In genomic region chr12:39331539-39332261, GRCh38 we compare ENCODE assay signal across 15 cellular contexts.
DNase-seq lines count a peak whose midpoint lies in the region; ATAC-seq and TF ChIP-seq lines count a peak whose summit lies in the region.
"Had no signal": no experiment of that assay in that cellular context is flagged by ENCODE, and none has a peak within 500 bp of the region (broad histone marks: within the 10 kb centered on the region; RNA-seq: fewer than 3 reads in every experiment).

No MANE protein-coding gene starts in this region.

- DNase-seq in activated CD4-positive, alpha-beta memory T cell treated with anti-CD3 and anti-CD28 coated beads, Interleukin-2, amount 10 ng/mL, durations not matched to agents 7 days and 5 days = no peak
- DNase-seq in activated CD4-positive, alpha-beta memory T cell treated with anti-CD3 and anti-CD28 coated beads for 36 hours = no peak
- DNase-seq in CD4-positive, alpha-beta memory T cell = peak in 4 of 5 donors; percentile 9 to 37 (median 29)
- DNase-seq in T-cell = no peak
- DNase-seq in effector memory CD8-positive, alpha-beta T cell = no peak
- DNase-seq in trophoblast cell = no peak
- DNase-seq in WTC11 (ENCODE audit: low spot score) = no peak
- DNase-seq in cerebellar cortex (ENCODE audit: low spot score) = no peak
- DNase-seq: H7, MG63, NCI-H1105, NCI-H1694 treated with DMSO at 0.1 percent for 48 hours, NCI-H345, NCI-H526 treated with DMSO at 0.1 percent for 48 hours had no signal

- H4K91ac ChIP-seq in trophoblast cell (ENCODE audit: low read depth, low read length) = no peak overlapping the region

- no peaks in the 10 kb centered on the region for H3K79me1 ChIP-seq in trophoblast cell (ENCODE audit: low read length)

- CTCF ChIA-PET in activated CD4-positive, alpha-beta memory T cell treated with anti-CD3 and anti-CD28 coated beads, Interleukin-2, amount 10 ng/mL, durations not matched to agents 7 days and 5 days (lab: Charles Lee) = interaction anchor here (0.9 kb wide), 1 partner anchor 392 kb away, joined by 6 read pairs; no protein-coding TSS in a partner anchor
- CTCF ChIA-PET in activated CD4-positive, alpha-beta memory T cell treated with anti-CD3 and anti-CD28 coated beads for 36 hours (lab: Charles Lee) = no interaction called here
- CTCF ChIA-PET in CD4-positive, alpha-beta memory T cell (lab: Charles Lee; ENCODE audit: partially characterized antibody) = interaction anchor here (0.6 to 1.9 kb wide), 3 partner anchors 9 to 114 kb away, joined by 3 to 6 read pairs (median 4); no protein-coding TSS in a partner anchor
- CTCF ChIA-PET in T-cell (lab: Charles Lee) (interaction anchor here in 1 of 2 donors (1.0 kb wide), 1 partner anchor 14 kb away, joined by 3 read pairs; no protein-coding TSS in a partner anchor), WTC11 (lab: Charles Lee) (no interaction called here)

- H3K36me3 ChIP-seq in CD4-positive, alpha-beta memory T cell (ENCODE audit: insufficient read depth, low read length) = no peaks in the 10 kb centered on the region
- peaks cover 2% of the 10 kb centered on the region in 2 experiments for H3K36me3 ChIP-seq in trophoblast cell (ENCODE audit: control insufficient read depth in 1 of 2, insufficient read depth in 2 of 2, low read length in 2 of 2)
- H3K36me3 ChIP-seq: MG63 had no signal

- peak overlapping the region in 1 of 2 donors; percentile 23 for H3K4me3 ChIP-seq in CD4-positive, alpha-beta memory T cell (ENCODE audit: low read length in 2 of 2)
- H3K4me3 ChIP-seq in trophoblast cell (ENCODE audit: low read depth, low read length) = no peak overlapping the region
- H3K4me3 ChIP-seq: MG63 had no signal

- H2BK5ac ChIP-seq in trophoblast cell (ENCODE audit: low read depth, low read length, poor library complexity) = no peak overlapping the region

- H3K4me1 Mint-ChIP-seq in activated CD4-positive, alpha-beta memory T cell treated with anti-CD3 and anti-CD28 coated beads, Interleukin-2, amount 10 ng/mL, durations not matched to agents 7 days and 5 days = peaks cover 19% of the 10 kb centered on the region
- H3K4me1 Mint-ChIP-seq in activated CD4-positive, alpha-beta memory T cell treated with anti-CD3 and anti-CD28 coated beads for 36 hours (ENCODE audit: low read depth) = peaks cover 18% of the 10 kb centered on the region
- peaks cover 17 to 22% (median 19%) of the 10 kb centered on the region in 4 donors for H3K4me1 Mint-ChIP-seq in CD4-positive, alpha-beta memory T cell
- H3K4me1 Mint-ChIP-seq in T-cell (peaks cover 14 to 22% (median 18%) of the 10 kb centered on the region in 3 donors), WTC11 (no peaks in the 10 kb centered on the region)
- peaks cover 11 to 33% of the 10 kb centered on the region in 2 donors for H3K4me1 Mint-ChIP-seq in effector memory CD8-positive, alpha-beta T cell (ENCODE audit: low read depth in 2 of 2)

- no peak overlapping the region for H3K9ac ChIP-seq in trophoblast cell (ENCODE audit: low read length)

- H2BK120ac ChIP-seq in trophoblast cell (ENCODE audit: insufficient read depth, low read length, poor library complexity) = no peak overlapping the region

- intact Hi-C loops in activated CD4-positive, alpha-beta memory T cell treated with anti-CD3 and anti-CD28 coated beads for 36 hours (cut with micrococcal nuclease) = loop anchor here (5.0 kb wide), 2 partner anchors 71 to 286 kb away; partner anchors contain the start of gene ABCD2
- intact Hi-C loops in CD4-positive, alpha-beta memory T cell (cut with micrococcal nuclease) = no loop called here

- peaks cover 26% of the 10 kb centered on the region for H3K36me3 Mint-ChIP-seq in activated CD4-positive, alpha-beta memory T cell treated with anti-CD3 and anti-CD28 coated beads, Interleukin-2, amount 10 ng/mL, durations not matched to agents 7 days and 5 days (ENCODE audit: low read depth)
- H3K36me3 Mint-ChIP-seq in activated CD4-positive, alpha-beta memory T cell treated with anti-CD3 and anti-CD28 coated beads for 36 hours = peaks cover 28% of the 10 kb centered on the region
- H3K36me3 Mint-ChIP-seq in CD4-positive, alpha-beta memory T cell = peaks cover 25 to 31% of the 10 kb centered on the region in 2 donors
- H3K36me3 Mint-ChIP-seq in T-cell (peaks cover 20% of the 10 kb centered on the region), WTC11 (peaks cover 21% of the 10 kb centered on the region)
- peaks cover 7% of the 10 kb centered on the region for H3K36me3 Mint-ChIP-seq in effector memory CD8-positive, alpha-beta T cell (ENCODE audit: insufficient read depth)

- H2AK5ac ChIP-seq in trophoblast cell (ENCODE audit: low read length) = no peak overlapping the region

- ATAC-seq in T-cell (replicated peaks in 1 of 4) (peak; percentile 48 to 67 (median 56)), WTC11 (no peak)
- peak; percentile 86 for ATAC-seq in effector memory CD8-positive, alpha-beta T cell (replicated peaks)
- ATAC-seq: HepG2 had no signal

- no peak overlapping the region for H2BK12ac ChIP-seq in trophoblast cell (ENCODE audit: low read length)

- no peak overlapping the region for H3K23ac ChIP-seq in trophoblast cell (ENCODE audit: low read length)

- H3K4ac ChIP-seq in trophoblast cell (ENCODE audit: low read depth, low read length) = no peak overlapping the region

- H3K79me2 ChIP-seq in trophoblast cell (ENCODE audit: control insufficient read depth, insufficient read depth, low read length, poor library complexity) = no peaks in the 10 kb centered on the region

- H3K27ac ChIP-seq in CD4-positive, alpha-beta memory T cell (ENCODE audit: low read depth, low read length) = no peak overlapping the region
- H3K27ac ChIP-seq in trophoblast cell (ENCODE audit: low read depth, low read length) = no peak overlapping the region

- peaks cover 21% of the 10 kb centered on the region for H3K4me1 ChIP-seq in CD4-positive, alpha-beta memory T cell (ENCODE audit: insufficient read depth, low read length)
- H3K4me1 ChIP-seq in trophoblast cell (ENCODE audit: control insufficient read depth in 1 of 2, insufficient read depth in 2 of 2, low read length in 2 of 2) = no peaks in the 10 kb centered on the region

- H3K9me3 Mint-ChIP-seq in activated CD4-positive, alpha-beta memory T cell treated with anti-CD3 and anti-CD28 coated beads, Interleukin-2, amount 10 ng/mL, durations not matched to agents 7 days and 5 days = no peaks in the 10 kb centered on the region
- no peaks in the 10 kb centered on the region for H3K9me3 Mint-ChIP-seq in activated CD4-positive, alpha-beta memory T cell treated with anti-CD3 and anti-CD28 coated beads for 36 hours
- H3K9me3 Mint-ChIP-seq in CD4-positive, alpha-beta memory T cell = no peaks in the 10 kb centered on the region
- no peaks in the 10 kb centered on the region for H3K9me3 Mint-ChIP-seq in T-cell
- no peaks in the 10 kb centered on the region for H3K9me3 Mint-ChIP-seq in effector memory CD8-positive, alpha-beta T cell
- H3K9me3 Mint-ChIP-seq in WTC11 = no peaks in the 10 kb centered on the region

- no peak overlapping the region for H3K18ac ChIP-seq in trophoblast cell (ENCODE audit: low read length)

- H3K4me2 ChIP-seq in trophoblast cell (ENCODE audit: low read length) = no peak overlapping the region

- no peaks in the 10 kb centered on the region for H3K27me3 Mint-ChIP-seq in activated CD4-positive, alpha-beta memory T cell treated with anti-CD3 and anti-CD28 coated beads, Interleukin-2, amount 10 ng/mL, durations not matched to agents 7 days and 5 days
- H3K27me3 Mint-ChIP-seq in activated CD4-positive, alpha-beta memory T cell treated with anti-CD3 and anti-CD28 coated beads for 36 hours = no peaks in the 10 kb centered on the region
- no peaks in the 10 kb centered on the region for H3K27me3 Mint-ChIP-seq in CD4-positive, alpha-beta memory T cell
- H3K27me3 Mint-ChIP-seq in T-cell = no peaks in the 10 kb centered on the region
- no peaks in the 10 kb centered on the region for H3K27me3 Mint-ChIP-seq in effector memory CD8-positive, alpha-beta T cell
- H3K27me3 Mint-ChIP-seq in WTC11 (ENCODE audit: low read depth) = no peaks in the 10 kb centered on the region

- 100% methylated on average over 1 of the region's 2 CpGs for WGBS in trophoblast cell (ENCODE audit: extremely low coverage, insufficient coverage, insufficient read length)

- H3K9me3 ChIP-seq in CD4-positive, alpha-beta memory T cell (ENCODE audit: control insufficient read depth in 1 of 2, low read length in 2 of 2) = no peaks in the 10 kb centered on the region
- H3K9me3 ChIP-seq in trophoblast cell (ENCODE audit: insufficient read depth, low read depth, low read length) = no peaks in the 10 kb centered on the region
- H3K9me3 ChIP-seq: MG63 had no signal

- no peak overlapping the region for H4K8ac ChIP-seq in trophoblast cell (ENCODE audit: low read depth, low read length)

- POLR2A ChIA-PET in activated CD4-positive, alpha-beta memory T cell treated with anti-CD3 and anti-CD28 coated beads, Interleukin-2, amount 10 ng/mL, durations not matched to agents 7 days and 5 days (lab: Charles Lee) = no interaction called here
- POLR2A ChIA-PET in activated CD4-positive, alpha-beta memory T cell treated with anti-CD3 and anti-CD28 coated beads for 36 hours (lab: Charles Lee) = no interaction called here
- POLR2A ChIA-PET in CD4-positive, alpha-beta memory T cell (lab: Charles Lee; ENCODE audit: partially characterized antibody) = interaction anchor here (0.6 to 2.4 kb wide), 3 partner anchors 111 to 288 kb away, joined by 3 to 6 read pairs (median 3); partner anchors contain the start of genes ABCD2 and KIF21A
- POLR2A ChIA-PET in T-cell (lab: Charles Lee) (interaction anchor here in 1 of 2 donors (0.7 kb wide), 1 partner anchor 1016 kb away, joined by 4 read pairs; no protein-coding TSS in a partner anchor), WTC11 (lab: Charles Lee) (no interaction called here)

- H3K14ac ChIP-seq in trophoblast cell (ENCODE audit: low read length) = no peak overlapping the region

- H3K27me3 ChIP-seq in CD4-positive, alpha-beta memory T cell (ENCODE audit: insufficient read depth, low read length) = no peaks in the 10 kb centered on the region
- no peaks in the 10 kb centered on the region for H3K27me3 ChIP-seq in trophoblast cell (ENCODE audit: insufficient read depth, low read length)
- H3K27me3 ChIP-seq: MG63 had no signal

- TF ChIP-seq CTCF in WTC11 (IDR thresholded peaks at IDR 0.05) = no peak

- H2AFZ ChIP-seq in trophoblast cell (ENCODE audit: insufficient read depth, low read length, poor library complexity) = no peak overlapping the region

- H3K27ac Mint-ChIP-seq in activated CD4-positive, alpha-beta memory T cell treated with anti-CD3 and anti-CD28 coated beads, Interleukin-2, amount 10 ng/mL, durations not matched to agents 7 days and 5 days = peak overlapping the region; percentile 50
- H3K27ac Mint-ChIP-seq in activated CD4-positive, alpha-beta memory T cell treated with anti-CD3 and anti-CD28 coated beads for 36 hours = no peak overlapping the region
- peak overlapping the region; percentile 31 to 94 (median 77) for H3K27ac Mint-ChIP-seq in CD4-positive, alpha-beta memory T cell
- H3K27ac Mint-ChIP-seq in T-cell = peak overlapping the region; percentile 88
- H3K27ac Mint-ChIP-seq in effector memory CD8-positive, alpha-beta T cell = peak overlapping the region; percentile 91 to 98
- H3K27ac Mint-ChIP-seq in WTC11 = no peak overlapping the region

- H4K12ac ChIP-seq in trophoblast cell (ENCODE audit: low read depth, low read length) = no peak overlapping the region

- no peak overlapping the region for H3K4me3 Mint-ChIP-seq in activated CD4-positive, alpha-beta memory T cell treated with anti-CD3 and anti-CD28 coated beads, Interleukin-2, amount 10 ng/mL, durations not matched to agents 7 days and 5 days
- no peak overlapping the region for H3K4me3 Mint-ChIP-seq in activated CD4-positive, alpha-beta memory T cell treated with anti-CD3 and anti-CD28 coated beads for 36 hours
- peak overlapping the region; percentile 22 to 84 (median 80) for H3K4me3 Mint-ChIP-seq in CD4-positive, alpha-beta memory T cell
- H3K4me3 Mint-ChIP-seq in T-cell = peak overlapping the region; percentile 32 to 52 (median 34)
- H3K4me3 Mint-ChIP-seq in effector memory CD8-positive, alpha-beta T cell = peak overlapping the region; percentile 76 to 77
- H3K4me3 Mint-ChIP-seq in WTC11 = no peak overlapping the region

Comparison
In these comparisons a context has a peak if more than half of its experiments do, and no peak if none do; other contexts are left out.
1. H3K27ac Mint-ChIP-seq: peak in activated CD4-positive, alpha-beta memory T cell treated with anti-CD3 and anti-CD28 coated beads, Interleukin-2, amount 10 ng/mL, durations not matched to agents 7 days and 5 days (single experiment), CD4-positive, alpha-beta memory T cell (7 of 7), T-cell (2 of 2) and effector memory CD8-positive, alpha-beta T cell (2 of 2); none in activated CD4-positive, alpha-beta memory T cell treated with anti-CD3 and anti-CD28 coated beads for 36 hours (single experiment) and WTC11 (single experiment).
2. CTCF ChIA-PET loops: an anchor here in activated CD4-positive, alpha-beta memory T cell treated with anti-CD3 and anti-CD28 coated beads, Interleukin-2, amount 10 ng/mL, durations not matched to agents 7 days and 5 days (0.9 kb wide) and CD4-positive, alpha-beta memory T cell (0.6 to 1.9 kb wide); none called in activated CD4-positive, alpha-beta memory T cell treated with anti-CD3 and anti-CD28 coated beads for 36 hours and WTC11.
3. DNase-seq: peak in CD4-positive, alpha-beta memory T cell (4 of 5); none in activated CD4-positive, alpha-beta memory T cell treated with anti-CD3 and anti-CD28 coated beads, Interleukin-2, amount 10 ng/mL, durations not matched to agents 7 days and 5 days (single experiment), activated CD4-positive, alpha-beta memory T cell treated with anti-CD3 and anti-CD28 coated beads for 36 hours (single experiment), T-cell (0 of 34), effector memory CD8-positive, alpha-beta T cell (0 of 3), trophoblast cell (0 of 2), WTC11 (single experiment) and cerebellar cortex (single experiment).
4. H3K4me3 Mint-ChIP-seq: peak in CD4-positive, alpha-beta memory T cell (8 of 8), T-cell (3 of 3) and effector memory CD8-positive, alpha-beta T cell (2 of 2); none in activated CD4-positive, alpha-beta memory T cell treated with anti-CD3 and anti-CD28 coated beads, Interleukin-2, amount 10 ng/mL, durations not matched to agents 7 days and 5 days (single experiment), activated CD4-positive, alpha-beta memory T cell treated with anti-CD3 and anti-CD28 coated beads for 36 hours (single experiment) and WTC11 (single experiment).